8 cellular contexts compared by ENCODE assay signal in the genomic region with DNA sequence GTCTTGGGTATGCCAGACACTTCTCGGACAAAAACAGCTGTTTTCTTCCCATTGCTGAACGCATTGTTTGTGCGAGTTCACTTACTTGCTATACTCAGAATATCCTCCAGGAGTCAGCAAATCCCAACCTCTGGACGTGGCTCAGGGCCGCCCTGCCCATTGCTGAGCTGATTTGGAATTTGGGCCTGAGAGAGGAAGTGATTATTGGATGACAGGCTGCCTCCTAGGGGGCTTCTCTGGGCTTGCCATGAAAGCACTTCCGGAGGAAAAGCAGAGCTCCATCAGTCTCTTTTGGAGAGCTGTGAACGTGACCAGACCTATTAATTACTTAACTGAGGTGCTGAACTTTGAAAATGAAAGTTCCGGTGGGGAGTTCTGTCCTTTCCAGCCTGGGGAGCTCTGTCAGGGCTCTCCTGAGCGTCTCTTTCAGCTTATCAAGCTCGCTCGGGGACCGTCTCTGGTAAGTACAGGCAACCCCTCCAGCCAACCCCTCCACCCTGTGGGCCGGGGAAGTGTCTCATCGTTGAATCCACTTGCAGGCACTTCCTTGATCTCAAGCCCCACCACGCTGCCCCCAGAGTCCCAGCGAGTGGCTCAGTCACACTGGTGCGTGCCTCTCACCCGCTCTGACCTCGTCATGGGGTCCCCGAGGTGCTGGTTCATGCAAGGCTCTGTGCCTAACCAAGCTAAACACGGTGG.
DNase-seq lines count a peak whose midpoint lies in the region; ATAC-seq and TF ChIP-seq lines count a peak whose summit lies in the region.

No MANE protein-coding gene starts in this region.

- no peaks in the 10 kb centered on the region for H3K27me3 ChIP-seq in kidney epithelial cell (ENCODE audit: control insufficient read depth, insufficient read depth, low read length)

- DNase-seq in NCI-H2227 (lab: John Stamatoyannopoulos, UW; ENCODE audit: unreplicated experiment) (peak; percentile 13), NCI-H2227 treated with DMSO at 0.1 percent for 48 hours (lab: John Stamatoyannopoulos, UW) (no peak), NCI-H2171 treated with DMSO at 0.1 percent for 48 hours (lab: John Stamatoyannopoulos, UW) (peak; percentile 63), cardiac fibroblast (ENCODE audit: low read depth in 2 of 2) (peak; percentile 91 to 92), kidney epithelial cell (ENCODE audit: low read depth) (peak; percentile 50)
- peak; percentile 67 for DNase-seq in stimulated activated CD4-positive, alpha-beta T cell treated with anti-CD3 and anti-CD28 coated beads, Interleukin-1b, Interleukin-23, amount 100 ng/mL, for 48 hours

- H3K4me3 ChIP-seq in WI38 (ENCODE audit: low read depth, low read length) (0 out of 2 replicates have a peak overlapping the region, but pooled peaks have one; percentile 2), cardiac fibroblast (replicated peaks in 1 of 2; ENCODE audit: low read depth in 2 of 2, low read length in 2 of 2) (peak overlapping the region in 1 of 2 donors; percentile 44), kidney epithelial cell (ENCODE audit: low read depth, low read length) (no peak overlapping the region)

- ATAC-seq in HG03066 (IDR thresholded peaks at IDR 0.05; ENCODE audit: low read depth, unreplicated experiment): peak; percentile 87

- H3K36me3 ChIP-seq in kidney epithelial cell (ENCODE audit: control insufficient read depth, insufficient read depth, low read length): no peaks in the 10 kb centered on the region

- TF ChIP-seq CTCF in WI38 (IDR thresholded peaks at IDR 0.05; ENCODE audit: low read depth, low read length) (peak; percentile 94), cardiac fibroblast (IDR thresholded peaks at IDR 0.05; ENCODE audit: low read depth, low read length) (peak; percentile 88), kidney epithelial cell (IDR thresholded peaks at IDR 0.05; ENCODE audit: insufficient read depth, low read length, poor library complexity, severe bottlenecking) (peak; percentile 89)
